22 cellular contexts compared by ENCODE assay signal in genomic region chr1:208542309-208542708, GRCh38.
"Had no signal": no experiment of that assay in that cellular context is flagged by ENCODE, and none has a peak within 500 bp of the region (broad histone marks: within the 10 kb centered on the region; RNA-seq: fewer than 3 reads in every experiment).

No MANE protein-coding gene starts in this region.

- DNase-seq: activated CD4-positive, alpha-beta memory T cell treated with anti-CD3 and anti-CD28 coated beads for 36 hours; activated CD4-positive, alpha-beta T cell treated with anti-CD3 and anti-CD28 coated beads, Interleukin-2, amount 10 ng/mL, durations not matched to agents 7 days and 5 days; activated CD4-positive, CD25-positive, alpha-beta regulatory T cell; activated CD8-positive, alpha-beta memory T cell treated with anti-CD3 and anti-CD28 coated beads for 24 hours; activated gamma-delta T cell; activated naive CD4-positive, alpha-beta T cell treated with anti-CD3 and anti-CD28 coated beads for 36 hours; activated T-cell treated with anti-CD3 and anti-CD28 coated beads, Interleukin-2, amount 50 U/mL, for 4 hours; amygdala; brain microvascular endothelial cell; cerebellar nuclear complex; KBM-7; NCI-H1105 treated with DMSO at 0.1 percent for 48 hours; NCI-H1436 treated with DMSO at 0.1 percent for 48 hours; NCI-H187; NCI-H2081 treated with DMSO at 0.1 percent for 48 hours; NCI-H446; NCI-H524; SJCRH30; SK-N-SH; T-helper 1 cell had no signal

- H3K27me3 ChIP-seq: brain microvascular endothelial cell, SJCRH30 had no signal

- H3K9me3 ChIP-seq: SJCRH30, SK-N-SH had no signal

- H3K27ac ChIP-seq: brain microvascular endothelial cell, SJCRH30, VCaP had no signal

- H3K36me3 ChIP-seq: brain microvascular endothelial cell, SJCRH30 had no signal

- ATAC-seq: activated T-cell treated with anti-CD3 and anti-CD28 coated beads, Interleukin-2, amount 50 U/mL, for 4 hours; Right ventricle myocardium inferior had no signal

- H3K4me1 ChIP-seq: SJCRH30 had no signal

- H3K4me3 ChIP-seq: SJCRH30 had no signal
